13 cellular contexts compared by ENCODE assay signal in the genomic region with DNA sequence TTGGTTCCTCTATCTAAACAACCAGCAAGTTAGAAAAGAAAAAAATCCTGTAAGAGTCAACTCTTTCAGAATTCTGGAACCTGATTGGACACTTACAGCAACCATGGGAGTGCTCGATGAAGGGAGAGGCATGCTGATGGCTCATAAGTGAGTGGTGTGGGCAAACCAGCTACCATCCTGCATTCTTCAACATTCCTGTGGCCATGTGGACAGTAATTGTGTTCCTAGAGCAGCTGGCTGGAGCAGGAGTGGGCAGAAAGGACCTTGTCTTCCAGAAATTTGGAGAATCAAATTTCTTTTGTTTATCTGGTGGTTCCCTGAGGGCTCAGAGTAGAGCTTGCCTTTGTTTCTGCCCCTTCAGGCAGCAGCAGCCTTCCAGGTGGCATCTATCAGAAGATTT. TPM values are rescaled to one million over a fixed set of nuclear protein-coding genes. Genes with fewer than 3 reads are reported as not detected.
DNase-seq lines count a peak whose midpoint lies in the region; ATAC-seq, FAIRE-seq and TF ChIP-seq lines count a peak whose summit lies in the region.
"Had no signal": no experiment of that assay in that cellular context is flagged by ENCODE, and none has a peak within 500 bp of the region (broad histone marks: within the 10 kb centered on the region; RNA-seq: fewer than 3 reads in every experiment).

No MANE protein-coding gene starts in this region.

- no peaks in the 10 kb centered on the region for H3K9me3 Mint-ChIP-seq in stimulated activated effector memory CD8-positive, alpha-beta T cell treated with anti-CD3 and anti-CD28 coated beads, Interleukin-12 subunit alpha, Interleukin-12 subunit beta, amount 100 ng/mL, for 72 hours
- H3K9me3 Mint-ChIP-seq: activated T-helper 1 cell treated with anti-CD3 and anti-CD28 coated beads, Interleukin-12 subunit alpha, Interleukin-12 subunit beta, Interleukin-2, Interleukin-4 antibody, amounts not matched to agents 30 ng/mL and 10 ng/mL and 1 ng/mL, durations not matched to agents 14 hours and 24 hours and 36 hours had no signal

- H3K9me3 ChIP-seq in MG63 (no peaks in the 10 kb centered on the region), left lung (no peaks in the 10 kb centered on the region)

- FAIRE-seq in bronchial epithelial cell (lab: Jason Lieb, UNC), result peak; percentile 79
- FAIRE-seq: GM18507 had no signal

- no peaks in the 10 kb centered on the region for H3K36me3 ChIP-seq in MG63
- no peaks in the 10 kb centered on the region for H3K36me3 ChIP-seq in bronchial epithelial cell (ENCODE audit: control insufficient read depth, insufficient read depth, low read length)
- no peaks in the 10 kb centered on the region for H3K36me3 ChIP-seq in left lung

- peak; percentile 43 for ATAC-seq in left lung
- no peak for ATAC-seq in stimulated activated effector memory CD8-positive, alpha-beta T cell treated with anti-CD3 and anti-CD28 coated beads, Interleukin-12 subunit alpha, Interleukin-12 subunit beta, amount 100 ng/mL, for 72 hours

- no peak overlapping the region for H3K27ac ChIP-seq in left lung

- H3K36me3 Mint-ChIP-seq in stimulated activated effector memory CD8-positive, alpha-beta T cell treated with anti-CD3 and anti-CD28 coated beads, Interleukin-12 subunit alpha, Interleukin-12 subunit beta, amount 100 ng/mL, for 72 hours, result no peaks in the 10 kb centered on the region

- DNase-seq in DMS79 (lab: John Stamatoyannopoulos, UW) (peak; percentile 62), MG63 (peak; percentile 57), bronchial epithelial cell (ENCODE audit: low read depth) (peak; percentile 76), left lung (no peak), cerebellar cortex (ENCODE audit: low spot score) (no peak), posterior vena cava (ENCODE audit: low spot score) (no peak), NCI-H82 treated with DMSO at 0.1 percent for 48 hours (lab: John Stamatoyannopoulos, UW; ENCODE audit: unreplicated experiment) (no peak)
- no peak for DNase-seq in stimulated activated effector memory CD8-positive, alpha-beta T cell treated with anti-CD3 and anti-CD28 coated beads, Interleukin-12 subunit alpha, Interleukin-12 subunit beta, amount 100 ng/mL, for 72 hours (ENCODE audit: low spot score in 2 of 2)
- DNase-seq: NK-92 treated with Interleukin-12 subunit alpha and Interleukin-12 subunit beta, amount 100 ng/mL, for 24 hours had no signal

- H3K27ac Mint-ChIP-seq in stimulated activated effector memory CD8-positive, alpha-beta T cell treated with anti-CD3 and anti-CD28 coated beads, Interleukin-12 subunit alpha, Interleukin-12 subunit beta, amount 100 ng/mL, for 72 hours, result no peak overlapping the region
- H3K27ac Mint-ChIP-seq: activated T-helper 1 cell treated with anti-CD3 and anti-CD28 coated beads, Interleukin-12 subunit alpha, Interleukin-12 subunit beta, Interleukin-2, Interleukin-4 antibody, amounts not matched to agents 30 ng/mL and 10 ng/mL and 1 ng/mL, durations not matched to agents 14 hours and 24 hours and 36 hours had no signal

- H3K4me1 ChIP-seq in left lung, result no peaks in the 10 kb centered on the region

- no peak overlapping the region for H3K4me3 Mint-ChIP-seq in stimulated activated effector memory CD8-positive, alpha-beta T cell treated with anti-CD3 and anti-CD28 coated beads, Interleukin-12 subunit alpha, Interleukin-12 subunit beta, amount 100 ng/mL, for 72 hours
- H3K4me3 Mint-ChIP-seq: activated T-helper 1 cell treated with anti-CD3 and anti-CD28 coated beads, Interleukin-12 subunit alpha, Interleukin-12 subunit beta, Interleukin-2, Interleukin-4 antibody, amounts not matched to agents 30 ng/mL and 10 ng/mL and 1 ng/mL, durations not matched to agents 14 hours and 24 hours and 36 hours had no signal

- intact Hi-C loops in left lung (cut with DNase I) (no loop called here), posterior vena cava (cut with DNase I) (no loop called here)

- TF ChIP-seq CTCF in bronchial epithelial cell (IDR thresholded peaks at IDR 0.05; ENCODE audit: insufficient read depth, low read length, severe bottlenecking), result no peak
- no peak for TF ChIP-seq CTCF in left lung (IDR thresholded peaks at IDR 0.05)

- H3K4me3 ChIP-seq in MG63, result no peak overlapping the region
- no peak overlapping the region for H3K4me3 ChIP-seq in bronchial epithelial cell (ENCODE audit: low read depth, low read length)
- no peak overlapping the region for H3K4me3 ChIP-seq in left lung

- no peaks in the 10 kb centered on the region for H3K4me1 Mint-ChIP-seq in stimulated activated effector memory CD8-positive, alpha-beta T cell treated with anti-CD3 and anti-CD28 coated beads, Interleukin-12 subunit alpha, Interleukin-12 subunit beta, amount 100 ng/mL, for 72 hours

- H3K27me3 ChIP-seq in MG63, result no peaks in the 10 kb centered on the region
- H3K27me3 ChIP-seq in bronchial epithelial cell (ENCODE audit: control insufficient read depth, insufficient read depth, low read length), result no peaks in the 10 kb centered on the region
- no peaks in the 10 kb centered on the region for H3K27me3 ChIP-seq in left lung

RNA-seq across cellular contexts. Expression of gene MYL7, which starts 22.5 kb away (rescaled TPM):
- total RNA-seq in MG63 (2014; rRNA removed; shearing (Covaris generic); ENCODE audit: low replicate concordance), result not detected in 2 replicates
- not detected in 2 replicates for total RNA-seq in bronchial epithelial cell
- 1 to 10 TPM; 1.5 to 1.8 TPM for total RNA-seq in left lung
- total RNA-seq in posterior vena cava, result 1 to 10 TPM in 1 of 2 donors, not detected in 1; 1.4 TPM
- total RNA-seq: activated T-helper 1 cell treated with anti-CD3 and anti-CD28 coated beads, Interleukin-12 subunit alpha, Interleukin-12 subunit beta, Interleukin-2, Interleukin-4 antibody, amounts not matched to agents 30 ng/mL and 10 ng/mL and 1 ng/mL, durations not matched to agents 14 hours and 24 hours and 36 hours; dermis microvascular lymphatic vessel endothelial cell; omental fat pad had no signal

RNA-seq across cellular contexts. Expression of gene GCK, which starts 25.6 kb away (rescaled TPM):
- not detected in 2 replicates for total RNA-seq in MG63 (2014; rRNA removed; shearing (Covaris generic); ENCODE audit: low replicate concordance)
- total RNA-seq in bronchial epithelial cell (0.13 and 0.53 TPM in 2 replicates), left lung (under 1 TPM; 0.34 to 0.50 TPM), posterior vena cava (under 1 TPM; 0.51 to 0.81 TPM)

RNA-seq across cellular contexts. Expression of gene YKT6, which starts 37.2 kb away (rescaled TPM):
- 121 and 140 TPM in 2 replicates for total RNA-seq in MG63 (2014; rRNA removed; shearing (Covaris generic); ENCODE audit: low replicate concordance)
- 74.5 and 109 TPM in 2 replicates for total RNA-seq in bronchial epithelial cell
- 10 to 100 TPM; 66.7 to 88.2 TPM for total RNA-seq in left lung
- 10 to 100 TPM; 56.7 to 71.8 TPM for total RNA-seq in posterior vena cava

RNA-seq across cellular contexts. Expression of gene POLD2, which starts 40.2 kb away (rescaled TPM):
- total RNA-seq in MG63 (2014; rRNA removed; shearing (Covaris generic); ENCODE audit: low replicate concordance), result 146 and 186 TPM in 2 replicates
- total RNA-seq in bronchial epithelial cell (103 and 122 TPM in 2 replicates), left lung (100 to 1,000 TPM in 1 of 2 donors, 10 to 100 TPM in 1; 68.3 to 115 TPM), posterior vena cava (10 to 100 TPM; 39.9 to 60.0 TPM)

RNA-seq across cellular contexts. Expression of gene AEBP1, which starts 59.4 kb away (rescaled TPM):
- total RNA-seq in MG63 (2014; rRNA removed; shearing (Covaris generic); ENCODE audit: low replicate concordance), result 36.8 and 45.8 TPM in 2 replicates
- total RNA-seq in bronchial epithelial cell (0.26 TPM in 2 replicates), left lung (100 to 1,000 TPM; 167 to 195 TPM), posterior vena cava (100 to 1,000 TPM; 783 to 919 TPM)

Comparison
In these comparisons a context has a peak if more than half of its experiments do, and no peak if none do; other contexts are left out.
1. DNase-seq: peak in DMS79 (single experiment), MG63 (single experiment) and bronchial epithelial cell (single experiment); none in left lung (0 of 2), stimulated activated effector memory CD8-positive, alpha-beta T cell treated with anti-CD3 and anti-CD28 coated beads, Interleukin-12 subunit alpha, Interleukin-12 subunit beta, amount 100 ng/mL, for 72 hours (0 of 2), cerebellar cortex (single experiment), posterior vena cava (single experiment) and NCI-H82 treated with DMSO at 0.1 percent for 48 hours (single experiment).